1 cellular context compared by ENCODE assay signal in genomic region chr6:136654086-136654485, GRCh38.
TF ChIP-seq lines count a peak whose summit lies in the region.

No MANE protein-coding gene starts in this region.

TF ChIP-seq in SK-N-SH, 30 proteins besides CTCF, POLR2A, EP300 and RAD21:
- TF ChIP-seq, protein P1, sequence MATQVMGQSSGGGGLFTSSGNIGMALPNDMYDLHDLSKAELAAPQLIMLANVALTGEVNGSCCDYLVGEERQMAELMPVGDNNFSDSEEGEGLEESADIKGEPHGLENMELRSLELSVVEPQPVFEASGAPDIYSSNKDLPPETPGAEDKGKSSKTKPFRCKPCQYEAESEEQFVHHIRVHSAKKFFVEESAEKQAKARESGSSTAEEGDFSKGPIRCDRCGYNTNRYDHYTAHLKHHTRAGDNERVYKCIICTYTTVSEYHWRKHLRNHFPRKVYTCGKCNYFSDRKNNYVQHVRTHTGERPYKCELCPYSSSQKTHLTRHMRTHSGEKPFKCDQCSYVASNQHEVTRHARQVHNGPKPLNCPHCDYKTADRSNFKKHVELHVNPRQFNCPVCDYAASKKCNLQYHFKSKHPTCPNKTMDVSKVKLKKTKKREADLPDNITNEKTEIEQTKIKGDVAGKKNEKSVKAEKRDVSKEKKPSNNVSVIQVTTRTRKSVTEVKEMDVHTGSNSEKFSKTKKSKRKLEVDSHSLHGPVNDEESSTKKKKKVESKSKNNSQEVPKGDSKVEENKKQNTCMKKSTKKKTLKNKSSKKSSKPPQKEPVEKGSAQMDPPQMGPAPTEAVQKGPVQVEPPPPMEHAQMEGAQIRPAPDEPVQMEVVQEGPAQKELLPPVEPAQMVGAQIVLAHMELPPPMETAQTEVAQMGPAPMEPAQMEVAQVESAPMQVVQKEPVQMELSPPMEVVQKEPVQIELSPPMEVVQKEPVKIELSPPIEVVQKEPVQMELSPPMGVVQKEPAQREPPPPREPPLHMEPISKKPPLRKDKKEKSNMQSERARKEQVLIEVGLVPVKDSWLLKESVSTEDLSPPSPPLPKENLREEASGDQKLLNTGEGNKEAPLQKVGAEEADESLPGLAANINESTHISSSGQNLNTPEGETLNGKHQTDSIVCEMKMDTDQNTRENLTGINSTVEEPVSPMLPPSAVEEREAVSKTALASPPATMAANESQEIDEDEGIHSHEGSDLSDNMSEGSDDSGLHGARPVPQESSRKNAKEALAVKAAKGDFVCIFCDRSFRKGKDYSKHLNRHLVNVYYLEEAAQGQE (IDR thresholded peaks at IDR 0.05; ENCODE audit: low read depth, low read length) = no peak
- no peak for TF ChIP-seq ELF1 (IDR thresholded peaks at IDR 0.05)
- no peak for TF ChIP-seq CHD2 (IDR thresholded peaks at IDR 0.05; ENCODE audit: low read length, partially characterized antibody)
- TF ChIP-seq, protein P2, sequence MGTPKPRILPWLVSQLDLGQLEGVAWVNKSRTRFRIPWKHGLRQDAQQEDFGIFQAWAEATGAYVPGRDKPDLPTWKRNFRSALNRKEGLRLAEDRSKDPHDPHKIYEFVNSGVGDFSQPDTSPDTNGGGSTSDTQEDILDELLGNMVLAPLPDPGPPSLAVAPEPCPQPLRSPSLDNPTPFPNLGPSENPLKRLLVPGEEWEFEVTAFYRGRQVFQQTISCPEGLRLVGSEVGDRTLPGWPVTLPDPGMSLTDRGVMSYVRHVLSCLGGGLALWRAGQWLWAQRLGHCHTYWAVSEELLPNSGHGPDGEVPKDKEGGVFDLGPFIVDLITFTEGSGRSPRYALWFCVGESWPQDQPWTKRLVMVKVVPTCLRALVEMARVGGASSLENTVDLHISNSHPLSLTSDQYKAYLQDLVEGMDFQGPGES (IDR thresholded peaks at IDR 0.05; ENCODE audit: low read depth, low read length) = no peak
- no peak for TF ChIP-seq FOXM1 (IDR thresholded peaks at IDR 0.05; ENCODE audit: low read depth)
- TF ChIP-seq YY1 (IDR thresholded peaks at IDR 0.05; ENCODE audit: low read depth) = no peak
- no peak for TF ChIP-seq FOXJ3 (CRISPR knock-in tag; IDR thresholded peaks at IDR 0.05)
